8 cellular contexts compared by ENCODE assay signal in genomic region chr11:14413307-14414072, GRCh38. TPM values are rescaled to one million over a fixed set of nuclear protein-coding genes. Genes with fewer than 3 reads are reported as not detected.
A peak's percentile ranks its signal among the peaks of the same experiment; 100 is the strongest.
DNase-seq lines count a peak whose midpoint lies in the region; TF ChIP-seq lines count a peak whose summit lies in the region.

No MANE protein-coding gene starts in this region.

- CTCF ChIA-PET in activated naive CD4-positive, alpha-beta T cell treated with anti-CD3 and anti-CD28 coated beads for 36 hours (lab: Charles Lee) = interaction anchor here (0.7 to 2.1 kb wide), 8 partner anchors 9 to 92 kb away, joined by 3 to 7 read pairs (median 3); no protein-coding TSS in a partner anchor

- H3K4me1 ChIP-seq in tibial nerve (peaks cover 0 to 35% (median 0%) of the 10 kb centered on the region in 4 donors), MM.1S (ENCODE audit: low read length) (no peaks in the 10 kb centered on the region)

- H3K36me3 ChIP-seq in tibial nerve = no peaks in the 10 kb centered on the region
- H3K36me3 ChIP-seq in MM.1S (replicated peaks; ENCODE audit: insufficient read depth, low read length) = no peaks in the 10 kb centered on the region

- H3K9me3 ChIP-seq in tibial nerve (no peaks in the 10 kb centered on the region), MM.1S (replicated peaks; ENCODE audit: insufficient read depth, low read length) (no peaks in the 10 kb centered on the region)

- H2AFZ ChIP-seq in MM.1S (ENCODE audit: low read length) = no peak overlapping the region

- H3K27me3 Mint-ChIP-seq in activated naive CD4-positive, alpha-beta T cell treated with anti-CD3 and anti-CD28 coated beads for 36 hours (ENCODE audit: low read depth) = no peaks in the 10 kb centered on the region

- H3K27ac ChIP-seq in adipose tissue (ENCODE audit: low read depth, low read length) (peak overlapping the region; percentile 22), tibial nerve (peak overlapping the region in 3 of 4 donors; percentile 6 to 76 (median 66)), MM.1S (ENCODE audit: low read length) (no peak overlapping the region)

- no peak overlapping the region for H3K9ac ChIP-seq in MM.1S (ENCODE audit: low read length)

- H3K36me3 Mint-ChIP-seq in activated naive CD4-positive, alpha-beta T cell treated with anti-CD3 and anti-CD28 coated beads for 36 hours (ENCODE audit: low read depth) = no peaks in the 10 kb centered on the region

- no peak overlapping the region for H3K4me3 Mint-ChIP-seq in activated naive CD4-positive, alpha-beta T cell treated with anti-CD3 and anti-CD28 coated beads for 36 hours

- TF ChIP-seq CTCF in tibial nerve (IDR thresholded peaks at IDR 0.05) = no peak
- TF ChIP-seq CTCF in GM13977 (IDR thresholded peaks at IDR 0.05; ENCODE audit: extremely low read depth, insufficient read depth, missing control alignments) = no peak
- TF ChIP-seq CTCF in GM13976 (IDR thresholded peaks at IDR 0.05; ENCODE audit: borderline replicate concordance, control extremely low read depth, extremely low read depth, insufficient read depth, missing control alignments) = no peak
- no peak for TF ChIP-seq CTCF in MM.1S (IDR thresholded peaks at IDR 0.05; ENCODE audit: low read length)

- DNase-seq in activated naive CD4-positive, alpha-beta T cell treated with anti-CD3 and anti-CD28 coated beads for 36 hours = peak; percentile 41
- no peak for DNase-seq in activated naive CD4-positive, alpha-beta T cell treated with Interleukin-2 at 50 U/mL for 16 hours
- peak; percentile 46 for DNase-seq in iPS DF 4.7 (ENCODE audit: extremely low read depth, low spot score)
- DNase-seq in tibial nerve (ENCODE audit: low spot score in 2 of 2) = no peak
- no peak for DNase-seq in GM13977 (ENCODE audit: low spot score)
- DNase-seq in GM13976 (ENCODE audit: low spot score) = no peak
- no peak for DNase-seq in MM.1S

- no peak for TF ChIP-seq EP300 in tibial nerve (IDR thresholded peaks at IDR 0.05)

- H3K27me3 ChIP-seq in tibial nerve (no peaks in the 10 kb centered on the region), MM.1S (replicated peaks; ENCODE audit: insufficient read depth, low read length) (no peaks in the 10 kb centered on the region)

- 58 to 84% (median 70%) methylated on average over 4 of the region's 4 CpGs for WGBS in adipose tissue, 3 donors
- 37 to 43% methylated on average over 4 of the region's 4 CpGs for WGBS in tibial nerve, 2 donors

- H3K4me3 ChIP-seq in tibial nerve (no peak overlapping the region), MM.1S (ENCODE audit: low read length) (no peak overlapping the region)

- H3K9me3 Mint-ChIP-seq in activated naive CD4-positive, alpha-beta T cell treated with anti-CD3 and anti-CD28 coated beads for 36 hours = no peaks in the 10 kb centered on the region

- H4K20me1 ChIP-seq in MM.1S (ENCODE audit: insufficient read depth, low read length) = no peaks in the 10 kb centered on the region

- intact Hi-C loops in activated naive CD4-positive, alpha-beta T cell treated with anti-CD3 and anti-CD28 coated beads for 36 hours (cut with micrococcal nuclease) = loop anchor here (2.0 to 10.0 kb wide), 3 partner anchors 33 to 641 kb away; no protein-coding TSS in a partner anchor

- peaks cover 36% of the 10 kb centered on the region for H3K4me1 Mint-ChIP-seq in activated naive CD4-positive, alpha-beta T cell treated with anti-CD3 and anti-CD28 coated beads for 36 hours (ENCODE audit: low read depth)

- no peak for TF ChIP-seq POLR2A in tibial nerve (IDR thresholded peaks at IDR 0.05)

- H3K9me2 ChIP-seq in MM.1S (replicated peaks; ENCODE audit: insufficient read depth, low read length) = no peaks in the 10 kb centered on the region

- no peaks in the 10 kb centered on the region for H3K79me2 ChIP-seq in MM.1S (ENCODE audit: low read length)

- no peaks in the 10 kb centered on the region for H3F3A ChIP-seq in MM.1S (ENCODE audit: insufficient read depth, low read length)

- H3K27ac Mint-ChIP-seq in activated naive CD4-positive, alpha-beta T cell treated with anti-CD3 and anti-CD28 coated beads for 36 hours = peak overlapping the region; percentile 20

- no peak overlapping the region for H3K4me2 ChIP-seq in MM.1S (ENCODE audit: low read depth, low read length)

- in situ Hi-C loops in GM13977 (cut with MboI; ENCODE audit: low pct_unique_long_range_greater_than_20kb, low sequenced_read_pairs, unreplicated experiment) (no loop called here), GM13976 (cut with MboI; ENCODE audit: low sequenced_read_pairs, unreplicated experiment) (loop anchor here (25.0 kb wide), 1 partner anchor 451 kb away; the partner anchor contains the start of gene SPON1)

RNA-seq across cellular contexts. Expression of gene RRAS2, which starts 54.5 kb away (rescaled TPM):
- 10 to 100 TPM; 36.6 to 36.8 TPM for total RNA-seq in activated naive CD4-positive, alpha-beta T cell treated with anti-CD3 and anti-CD28 coated beads for 36 hours
- 10 to 100 TPM; 11.1 to 19.6 (median 19.5) TPM for polyA plus RNA-seq in adipose tissue
- 10 to 100 TPM; 43.2 to 64.0 (median 46.8) TPM for total RNA-seq in tibial nerve

Comparison
In these comparisons a context has a peak if more than half of its experiments do, and no peak if none do; other contexts are left out.
1. DNase-seq: peak in activated naive CD4-positive, alpha-beta T cell treated with anti-CD3 and anti-CD28 coated beads for 36 hours (single experiment) and iPS DF 4.7 (single experiment); none in activated naive CD4-positive, alpha-beta T cell treated with Interleukin-2 at 50 U/mL for 16 hours (single experiment), tibial nerve (0 of 2), GM13977 (single experiment), GM13976 (single experiment) and MM.1S (single experiment).